In genomic region chr4:36051634-36052033, GRCh38 we compare ENCODE assay signal across 9 cellular contexts.
"Had no signal": no experiment of that assay in that cellular context is flagged by ENCODE, and none has a peak within 500 bp of the region (broad histone marks: within the 10 kb centered on the region; RNA-seq: fewer than 3 reads in every experiment).

No MANE protein-coding gene starts in this region.

- H3K27ac Mint-ChIP-seq: GM23338, H9 had no signal

- DNase-seq: H9, HCEC 1CT, IMR-90, KG1 had no signal

- H3K4me3 Mint-ChIP-seq: GM23338, H9 had no signal

- H3K9me3 Mint-ChIP-seq: GM23338, H9 had no signal

- H3K4me3 ChIP-seq: GM23338, K562 had no signal

- FAIRE-seq: H1, H54, HTR-8/SVneo, K562 had no signal

- ATAC-seq: GM23338, K562 had no signal
